Comparison of ENCODE assay signal across 6 cellular contexts in the genomic region with DNA sequence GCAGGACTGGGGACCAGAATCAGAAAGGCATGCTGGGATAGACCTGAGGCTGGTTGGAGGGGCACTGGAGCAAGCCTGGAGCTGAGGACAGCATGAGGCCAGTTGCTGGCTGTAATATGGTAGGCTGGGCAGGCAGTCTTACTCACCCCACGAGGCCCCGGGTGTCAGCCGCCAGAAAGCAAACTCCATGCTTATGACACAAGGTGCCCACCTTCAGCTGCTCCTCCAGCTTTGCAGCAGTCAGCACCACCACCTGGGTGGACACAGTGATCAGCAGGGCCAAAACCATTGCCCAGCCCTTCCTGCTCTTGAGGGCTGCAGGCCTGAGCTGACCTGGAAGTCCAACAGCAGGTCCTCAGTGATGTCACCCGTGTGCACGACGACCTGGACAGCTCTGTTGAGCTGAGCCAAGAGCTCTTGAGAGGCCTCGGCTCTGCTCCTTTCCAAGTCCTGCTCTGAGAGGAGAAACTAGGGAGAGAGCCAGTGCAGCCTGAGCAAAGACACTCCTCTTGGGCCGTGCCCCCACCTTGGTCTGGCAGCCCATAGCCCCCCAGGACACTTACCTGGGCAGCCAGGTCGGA. TPM values are rescaled to one million over a fixed set of nuclear protein-coding genes. Genes with fewer than 3 reads are reported as not detected.
A peak's percentile ranks its signal among the peaks of the same experiment; 100 is the strongest.
DNase-seq lines count a peak whose midpoint lies in the region; ATAC-seq and TF ChIP-seq lines count a peak whose summit lies in the region.

No MANE protein-coding gene starts in this region.

- no peaks in the 10 kb centered on the region for H3K27me3 ChIP-seq in transverse colon

- peak; percentile 6 to 23 for ATAC-seq in activated T-cell treated with anti-CD3 and anti-CD28 coated beads, Interleukin-2, amount 50 U/mL, for 4 hours
- ATAC-seq in left ventricle myocardium superior = peak; percentile 68

- no peaks in the 10 kb centered on the region for H3K9me3 ChIP-seq in transverse colon

- peaks cover 11 to 21% (median 17%) of the 10 kb centered on the region in 4 donors for H3K4me1 ChIP-seq in transverse colon

- peak overlapping the region; percentile 30 to 58 (median 41) for H3K4me3 ChIP-seq in transverse colon

- no peak for TF ChIP-seq POLR2A in transverse colon (IDR thresholded peaks at IDR 0.05)

- in situ Hi-C loops in transverse colon (cut with MboI; ENCODE audit: low pct_ligation_motif_present in 1 of 4, low pct_unique_long_range_greater_than_20kb in 1 of 4, low sequenced_read_pairs in 3 of 4) = no loop called here

- TF ChIP-seq CTCF in transverse colon (IDR thresholded peaks at IDR 0.05) = no peak

- H3K4me1 Mint-ChIP-seq in activated T-cell treated with anti-CD3 and anti-CD28 coated beads, Interleukin-2, amount 50 U/mL, for 4 hours (ENCODE audit: low read depth) = peaks cover 36% of the 10 kb centered on the region

- no peak for TF ChIP-seq EP300 in transverse colon (IDR thresholded peaks at IDR 0.05; ENCODE audit: low read depth)

- peaks cover 0 to 6% (median 0%) of the 10 kb centered on the region in 4 donors for H3K36me3 ChIP-seq in transverse colon

- DNase-seq in activated T-cell treated with anti-CD3 and anti-CD28 coated beads, Interleukin-2, amount 50 U/mL, for 4 hours = no peak
- DNase-seq in activated T-cell treated with anti-CD3 and anti-CD28 coated beads, Interleukin-2, amount 50 U/mL, for 1 hour = no peak
- DNase-seq in left ventricle myocardium superior (peak; percentile 37), transverse colon (no peak), NCI-H69 (lab: John Stamatoyannopoulos, UW) (no peak)
- DNase-seq in effector CD8-positive, alpha-beta T cell (lab: John Stamatoyannopoulos, UW) = no peak

- H3K27me3 Mint-ChIP-seq in activated T-cell treated with anti-CD3 and anti-CD28 coated beads, Interleukin-2, amount 50 U/mL, for 4 hours (ENCODE audit: low read depth) = no peaks in the 10 kb centered on the region

- intact Hi-C loops in left ventricle myocardium superior (cut with micrococcal nuclease) = no loop called here
- intact Hi-C loops in transverse colon (cut with DNase I; ENCODE audit: low total_unique reads) = no loop called here

- peak overlapping the region; percentile 74 to 85 (median 84) for H3K27ac ChIP-seq in transverse colon

- peak overlapping the region; percentile 88 for H3K4me3 Mint-ChIP-seq in activated T-cell treated with anti-CD3 and anti-CD28 coated beads, Interleukin-2, amount 50 U/mL, for 4 hours

- 28% methylated on average over 7 of the region's 9 CpGs; no CpG with 5 or more reads in 1 of the 2 donors for WGBS in transverse colon (ENCODE audit: low coverage in 1 of 2), 2 donors

- peaks cover 16% of the 10 kb centered on the region for H3K36me3 Mint-ChIP-seq in activated T-cell treated with anti-CD3 and anti-CD28 coated beads, Interleukin-2, amount 50 U/mL, for 4 hours (ENCODE audit: insufficient read depth)

- no peaks in the 10 kb centered on the region for H3K9me3 Mint-ChIP-seq in activated T-cell treated with anti-CD3 and anti-CD28 coated beads, Interleukin-2, amount 50 U/mL, for 4 hours

RNA-seq across cellular contexts. Expression of a gene that starts 0.7 kb away (rescaled TPM):
- total RNA-seq in activated T-cell treated with anti-CD3 and anti-CD28 coated beads, Interleukin-2, amount 50 U/mL, for 4 hours = 10 to 100 TPM; 27.7 to 28.7 (median 27.8) TPM
- total RNA-seq in left ventricle myocardium superior = 26.7 TPM
- 100 to 1,000 TPM in 1 of 4 donors, 10 to 100 TPM in 3; 77.5 to 112 (median 94.0) TPM for total RNA-seq in transverse colon

RNA-seq across cellular contexts. Expression of a gene that starts 9.9 kb away (rescaled TPM):
- total RNA-seq in activated T-cell treated with anti-CD3 and anti-CD28 coated beads, Interleukin-2, amount 50 U/mL, for 4 hours = 1 to 10 TPM; 1.4 to 1.8 (median 1.4) TPM
- total RNA-seq in left ventricle myocardium superior (1.7 TPM), transverse colon (1 to 10 TPM in 2 of 4 donors, not detected in 2; 1.4 to 1.5 TPM)

RNA-seq across cellular contexts. Expression of a gene that starts 13.3 kb away (rescaled TPM):
- not detected for total RNA-seq in activated T-cell treated with anti-CD3 and anti-CD28 coated beads, Interleukin-2, amount 50 U/mL, for 4 hours
- total RNA-seq in left ventricle myocardium superior (not detected), transverse colon (not detected)

RNA-seq across cellular contexts. Expression of a gene that starts 26.7 kb away (rescaled TPM):
- 10 to 100 TPM; 37.2 to 39.0 (median 38.2) TPM for total RNA-seq in activated T-cell treated with anti-CD3 and anti-CD28 coated beads, Interleukin-2, amount 50 U/mL, for 4 hours
- total RNA-seq in left ventricle myocardium superior = 18.5 TPM
- total RNA-seq in transverse colon = 10 to 100 TPM; 20.5 to 40.7 (median 39.7) TPM

RNA-seq across cellular contexts. Expression of a gene that starts 43.4 kb away (rescaled TPM):
- 10 to 100 TPM; 12.1 to 19.1 (median 12.6) TPM for total RNA-seq in activated T-cell treated with anti-CD3 and anti-CD28 coated beads, Interleukin-2, amount 50 U/mL, for 4 hours
- total RNA-seq in left ventricle myocardium superior (1.2 TPM), transverse colon (1 to 10 TPM; 1.2 to 1.7 (median 1.6) TPM)
